In the genomic region with DNA sequence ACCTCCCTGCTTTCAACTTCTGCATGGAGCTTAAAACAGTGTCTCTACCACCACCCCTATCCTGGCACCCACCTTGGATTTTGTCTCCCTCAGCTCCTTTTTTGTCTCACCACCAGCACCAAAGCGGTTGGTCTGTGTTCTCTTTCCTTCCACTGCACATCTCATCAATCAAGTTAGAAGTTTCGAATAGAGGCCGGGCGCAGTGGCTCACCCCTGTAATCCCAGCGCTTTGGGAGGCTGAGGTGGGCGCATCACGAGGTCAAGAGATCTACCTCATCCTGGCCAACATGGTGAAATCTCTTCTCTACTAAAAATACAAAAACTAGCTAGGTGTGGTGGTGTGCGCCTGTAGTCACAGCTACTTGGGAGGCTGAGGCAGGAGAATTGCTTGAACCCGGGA, we compare ENCODE assay signal across 24 cellular contexts.
"Had no signal": no experiment of that assay in that cellular context is flagged by ENCODE, and none has a peak within 500 bp of the region (broad histone marks: within the 10 kb centered on the region; RNA-seq: fewer than 3 reads in every experiment).

No MANE protein-coding gene starts in this region.

- H3K27me3 Mint-ChIP-seq: stimulated activated memory B cell treated with anti-CD40 and anti-IgM and Interleukin-4, amounts not matched to agents 10 μg/mL and 1 μg/mL and 100 μg/mL, for 72 hours; stimulated activated naive CD8-positive, alpha-beta T cell treated with anti-CD3 and anti-CD28 coated beads, Interleukin-15, amount 100 ng/mL, for 72 hours had no signal

- H3K27ac Mint-ChIP-seq: stimulated activated effector memory CD8-positive, alpha-beta T cell treated with anti-CD3 and anti-CD28 coated beads, Interleukin-12 subunit alpha, Interleukin-12 subunit beta, amount 100 ng/mL, for 72 hours; stimulated activated memory B cell treated with anti-CD40 and anti-IgM and Interleukin-4, amounts not matched to agents 10 μg/mL and 1 μg/mL and 100 μg/mL, for 72 hours; stimulated activated naive B cell treated with anti-CD40 and anti-IgM and Interleukin-4, amounts not matched to agents 10 μg/mL and 1 μg/mL and 100 μg/mL, for 72 hours; stimulated activated naive CD8-positive, alpha-beta T cell treated with anti-CD3 and anti-CD28 coated beads, Interleukin-15, amount 100 ng/mL, for 72 hours; stimulated activated naive CD8-positive, alpha-beta T cell treated with anti-CD3 and anti-CD28 coated beads, Interleukin-15, Interleukin-2, amounts not matched to agents 100 ng/mL and 50 ng/mL, for 24 hours; type B pancreatic cell had no signal

- DNase-seq: stimulated activated CD4-positive, alpha-beta T cell treated with anti-CD3 and anti-CD28 coated beads, Interleukin-2, amount 100 ng/mL, for 24 hours; stimulated activated CD4-positive, alpha-beta T cell treated with anti-CD3 and anti-CD28 coated beads, Interleukin-2, amount 100 ng/mL, for 48 hours; stimulated activated CD4-positive, alpha-beta T cell treated with anti-CD3 and anti-CD28 coated beads, Interleukin-4, amount 100 ng/mL, for 1 hour; stimulated activated CD4-positive, alpha-beta T cell treated with anti-CD3 and anti-CD28 coated beads, Interleukin-4, amount 100 ng/mL, for 24 hours; stimulated activated CD4-positive, alpha-beta T cell treated with anti-CD3 and anti-CD28 coated beads, Interleukin-4, amount 100 ng/mL, for 4 hours; stimulated activated naive B cell treated with anti-CD40 and anti-IgM and Interleukin-4, amounts not matched to agents 10 μg/mL and 1 μg/mL and 100 μg/mL, for 72 hours; stimulated activated naive CD4-positive, alpha-beta T cell; stimulated activated naive CD4-positive, alpha-beta T cell treated with Interleukin-2 at 50 U/mL for 16 hours; stimulated activated naive CD8-positive, alpha-beta T cell treated with anti-CD3 and anti-CD28 coated beads, Interleukin-15, amount 100 ng/mL, for 72 hours; stimulated activated naive CD8-positive, alpha-beta T cell treated with anti-CD3 and anti-CD28 coated beads, Interleukin-15, Interleukin-2, amounts not matched to agents 100 U/mL and 50 U/mL, for 24 hours; stomach; substantia nigra; testis; thyroid gland; tibial artery; transverse colon; trophoblast cell; upper lobe of left lung; upper lobe of right lung; uterus had no signal

- H3K4me3 Mint-ChIP-seq: stimulated activated effector memory CD8-positive, alpha-beta T cell treated with anti-CD3 and anti-CD28 coated beads, Interleukin-12 subunit alpha, Interleukin-12 subunit beta, amount 100 ng/mL, for 72 hours; stimulated activated memory B cell treated with anti-CD40 and anti-IgM and Interleukin-4, amounts not matched to agents 10 μg/mL and 1 μg/mL and 100 μg/mL, for 72 hours; stimulated activated naive B cell treated with anti-CD40 and anti-IgM and Interleukin-4, amounts not matched to agents 10 μg/mL and 1 μg/mL and 100 μg/mL, for 72 hours; stimulated activated naive CD8-positive, alpha-beta T cell treated with anti-CD3 and anti-CD28 coated beads, Interleukin-15, amount 100 ng/mL, for 72 hours; stimulated activated naive CD8-positive, alpha-beta T cell treated with anti-CD3 and anti-CD28 coated beads, Interleukin-15, Interleukin-2, amounts not matched to agents 100 ng/mL and 50 ng/mL, for 24 hours; type B pancreatic cell had no signal

- H3K9me3 Mint-ChIP-seq: stimulated activated memory B cell treated with anti-CD40 and anti-IgM and Interleukin-4, amounts not matched to agents 10 μg/mL and 1 μg/mL and 100 μg/mL, for 72 hours; stimulated activated naive CD8-positive, alpha-beta T cell treated with anti-CD3 and anti-CD28 coated beads, Interleukin-15, amount 100 ng/mL, for 72 hours; type B pancreatic cell had no signal
